ENCODE assay signal across 9 cellular contexts in genomic region chr7:107594961-107595737, GRCh38. TPM values are rescaled to one million over a fixed set of nuclear protein-coding genes. Genes with fewer than 3 reads are reported as not detected.
A peak's percentile ranks its signal among the peaks of the same experiment; 100 is the strongest.
DNase-seq lines count a peak whose midpoint lies in the region; ATAC-seq and TF ChIP-seq lines count a peak whose summit lies in the region.
"Had no signal": no experiment of that assay in that cellular context is flagged by ENCODE, and none has a peak within 500 bp of the region (broad histone marks: within the 10 kb centered on the region; RNA-seq: fewer than 3 reads in every experiment).

No MANE protein-coding gene starts in this region.

- no peak overlapping the region for H3K4me2 ChIP-seq in trophoblast cell (ENCODE audit: low read length)

- no peak overlapping the region for H4K91ac ChIP-seq in trophoblast cell (ENCODE audit: low read depth, low read length)

- H2BK5ac ChIP-seq in trophoblast cell (ENCODE audit: low read depth, low read length, poor library complexity) = no peak overlapping the region

- DNase-seq in ELF-1 (ENCODE audit: low read depth, low spot score) (peak; percentile 42), SK-N-MC (ENCODE audit: low read depth, low spot score) (no peak), fibroblast of the aortic adventitia (ENCODE audit: low read depth) (peak; percentile 97), trophoblast cell (peak; percentile 83 to 92), DMS153 treated with DMSO at 0.1 percent for 48 hours (lab: John Stamatoyannopoulos, UW; ENCODE audit: unreplicated experiment) (no peak), mucosa of descending colon (no peak), iPS-NIHi11 (ENCODE audit: low spot score) (no peak), Calu3 (no peak)
- DNase-seq: activated T-cell treated with anti-CD3 and anti-CD28 coated beads, Interleukin-2, amount 50 U/mL, for 72 hours had no signal

- no peak for ATAC-seq in mucosa of descending colon
- ATAC-seq: activated T-cell treated with anti-CD3 and anti-CD28 coated beads, Interleukin-2, amount 50 U/mL, for 72 hours had no signal

- no peaks in the 10 kb centered on the region for H3K27me3 ChIP-seq in trophoblast cell (ENCODE audit: insufficient read depth, low read length)

- no peak overlapping the region for H3K4me3 Mint-ChIP-seq in Calu3 (ENCODE audit: low read depth, unreplicated experiment)
- H3K4me3 Mint-ChIP-seq: activated T-cell treated with anti-CD3 and anti-CD28 coated beads, Interleukin-2, amount 50 U/mL, for 72 hours had no signal

- no peaks in the 10 kb centered on the region for H3K79me1 ChIP-seq in trophoblast cell (ENCODE audit: low read length)

- H3K79me2 ChIP-seq in trophoblast cell (ENCODE audit: control insufficient read depth, insufficient read depth, low read length, poor library complexity) = no peaks in the 10 kb centered on the region

- H2AK5ac ChIP-seq in trophoblast cell (ENCODE audit: low read length) = no peak overlapping the region

- no peaks in the 10 kb centered on the region for H3K27me3 Mint-ChIP-seq in Calu3 (ENCODE audit: unreplicated experiment)

- CTCF ChIA-PET in Calu3 (lab: Charles Lee) = no interaction called here

- H2BK12ac ChIP-seq in trophoblast cell (ENCODE audit: low read length) = no peak overlapping the region

- no peak overlapping the region for H2BK120ac ChIP-seq in trophoblast cell (ENCODE audit: insufficient read depth, low read length, poor library complexity)

- H3K27ac ChIP-seq in SK-N-MC (peak overlapping the region; percentile 19; the same call in 1 of the 2 replicates), trophoblast cell (ENCODE audit: low read depth, low read length) (peak overlapping the region; percentile 72)

- H3K4ac ChIP-seq in trophoblast cell (ENCODE audit: low read depth, low read length) = no peak overlapping the region

- no TSS peak for BruUV-seq in Calu3 (replicated peaks; lab: Mats Ljungman, UMichigan)

- H3K4me3 ChIP-seq in SK-N-MC (no peak overlapping the region), fibroblast of the aortic adventitia (ENCODE audit: low read depth, low read length) (no peak overlapping the region), trophoblast cell (ENCODE audit: low read depth, low read length) (no peak overlapping the region), mucosa of descending colon (no peak overlapping the region)

- no peak overlapping the region for H3K14ac ChIP-seq in trophoblast cell (ENCODE audit: low read length)

- peaks cover 12% of the 10 kb centered on the region for H3K36me3 Mint-ChIP-seq in Calu3 (ENCODE audit: insufficient read depth, unreplicated experiment)

- intact Hi-C loops in mucosa of descending colon (cut with DNase I, micrococcal nuclease) = no loop called here
- intact Hi-C loops in Calu3 (cut with micrococcal nuclease; ENCODE audit: unreplicated experiment) = no loop called here

- H3K4me1 ChIP-seq in trophoblast cell (ENCODE audit: control insufficient read depth in 1 of 2, insufficient read depth in 2 of 2, low read length in 2 of 2) (no peaks in the 10 kb centered on the region), mucosa of descending colon (ENCODE audit: low read depth) (no peaks in the 10 kb centered on the region)

- no peak overlapping the region for H3K23ac ChIP-seq in trophoblast cell (ENCODE audit: low read length)

- no peak overlapping the region for H2AFZ ChIP-seq in trophoblast cell (ENCODE audit: insufficient read depth, low read length, poor library complexity)

- no peak overlapping the region for H3K9ac ChIP-seq in SK-N-MC (ENCODE audit: insufficient read length)
- H3K9ac ChIP-seq in trophoblast cell (ENCODE audit: low read length) = no peak overlapping the region

- no CpG with 5 or more reads among the region's 4 CpGs for WGBS in trophoblast cell (ENCODE audit: extremely low coverage, insufficient coverage, insufficient read length)

- H4K12ac ChIP-seq in trophoblast cell (ENCODE audit: low read depth, low read length) = no peak overlapping the region

- H3K27ac Mint-ChIP-seq in Calu3 (ENCODE audit: unreplicated experiment) = no peak overlapping the region
- H3K27ac Mint-ChIP-seq: activated T-cell treated with anti-CD3 and anti-CD28 coated beads, Interleukin-2, amount 50 U/mL, for 72 hours had no signal

- H3K4me1 Mint-ChIP-seq in Calu3 (ENCODE audit: low read depth, unreplicated experiment) = no peaks in the 10 kb centered on the region

- H4K8ac ChIP-seq in trophoblast cell (ENCODE audit: low read depth, low read length) = no peak overlapping the region

- TF ChIP-seq CTCF in fibroblast of the aortic adventitia (IDR thresholded peaks at IDR 0.05; ENCODE audit: insufficient read depth, low read length) = no peak
- no peak for TF ChIP-seq CTCF in mucosa of descending colon (IDR thresholded peaks at IDR 0.05)
- TF ChIP-seq CTCF in Calu3 (IDR thresholded peaks at IDR 0.05; ENCODE audit: unreplicated experiment) = no peak

- H3K18ac ChIP-seq in trophoblast cell (ENCODE audit: low read length) = no peak overlapping the region

- H3K9me3 ChIP-seq in SK-N-MC (ENCODE audit: low read depth, low read length) (no peaks in the 10 kb centered on the region), trophoblast cell (ENCODE audit: insufficient read depth, low read depth, low read length) (no peaks in the 10 kb centered on the region), mucosa of descending colon (no peaks in the 10 kb centered on the region)

- H3K36me3 ChIP-seq in SK-N-MC (ENCODE audit: insufficient read depth, low read length) (peaks cover 15% of the 10 kb centered on the region), trophoblast cell (ENCODE audit: control insufficient read depth in 1 of 2, insufficient read depth in 2 of 2, low read length in 2 of 2) (peaks cover 0 to 4% of the 10 kb centered on the region in 2 experiments), mucosa of descending colon (ENCODE audit: low read depth) (no peaks in the 10 kb centered on the region)

- H3K9me3 Mint-ChIP-seq in Calu3 (ENCODE audit: low read depth, unreplicated experiment) = no peaks in the 10 kb centered on the region
- H3K9me3 Mint-ChIP-seq: activated T-cell treated with anti-CD3 and anti-CD28 coated beads, Interleukin-2, amount 50 U/mL, for 72 hours had no signal

RNA-seq across cellular contexts. Expression of gene BCAP29, which starts 15.1 kb away (rescaled TPM):
- 92.6 and 187 TPM in 2 replicates for total RNA-seq in fibroblast of the aortic adventitia (ENCODE audit: low replicate concordance)
- polyA plus RNA-seq in trophoblast cell (2013) = 26.9 and 28.8 TPM in 2 replicates
- 10 to 100 TPM; 51.7 to 73.8 (median 66.6) TPM for total RNA-seq in mucosa of descending colon
- total RNA-seq in Calu3 (2022) = 16.5 and 17.6 TPM in 2 replicates

RNA-seq across cellular contexts. Expression of gene DUS4L, which starts 31.4 kb away (rescaled TPM):
- total RNA-seq in fibroblast of the aortic adventitia (ENCODE audit: low replicate concordance) (8.5 and 9.3 TPM in 2 replicates), mucosa of descending colon (1 to 10 TPM; 5.2 to 7.0 (median 7.0) TPM), Calu3 (2022) (9.3 and 9.9 TPM in 2 replicates)
- 5.5 and 5.7 TPM in 2 replicates for polyA plus RNA-seq in trophoblast cell (2013)

RNA-seq across cellular contexts. Expression of gene COG5, which starts 31.4 kb away (rescaled TPM):
- total RNA-seq in fibroblast of the aortic adventitia (ENCODE audit: low replicate concordance) = 53.1 and 53.8 TPM in 2 replicates
- 14.5 and 16.5 TPM in 2 replicates for polyA plus RNA-seq in trophoblast cell (2013)
- total RNA-seq in mucosa of descending colon = 10 to 100 TPM; 46.8 to 56.4 (median 47.7) TPM
- 21.4 and 23.6 TPM in 2 replicates for total RNA-seq in Calu3 (2022)

Comparison
In these comparisons a context has a peak if more than half of its experiments do, and no peak if none do; other contexts are left out.
1. DNase-seq: peak in ELF-1 (single experiment), fibroblast of the aortic adventitia (single experiment) and trophoblast cell (2 of 2); none in SK-N-MC (single experiment), DMS153 treated with DMSO at 0.1 percent for 48 hours (single experiment), mucosa of descending colon (0 of 3), iPS-NIHi11 (single experiment) and Calu3 (single experiment).